ENCODE assay signal across 31 cellular contexts in genomic region chr5:83688321-83688720, GRCh38. TPM values are rescaled to one million over a fixed set of nuclear protein-coding genes. Genes with fewer than 3 reads are reported as not detected.
"Had no signal": no experiment of that assay in that cellular context is flagged by ENCODE, and none has a peak within 500 bp of the region (broad histone marks: within the 10 kb centered on the region; RNA-seq: fewer than 3 reads in every experiment).

No MANE protein-coding gene starts in this region.

- H3K4me1 ChIP-seq: colonic mucosa, esophagus muscularis mucosa, gastrocnemius medialis, heart left ventricle, left ventricle myocardium inferior, lower lobe of right lung, pancreas, right lobe of liver, tibial nerve, upper lobe of left lung had no signal

- H3K36me3 ChIP-seq: colonic mucosa, esophagus muscularis mucosa, gastrocnemius medialis, heart left ventricle, left ventricle myocardium inferior, lower lobe of right lung, neutrophil, pancreas, right lobe of liver, thoracic aorta, tibial nerve, upper lobe of left lung had no signal

- DNase-seq: colonic mucosa; effector CD8-positive, alpha-beta T cell; endodermal cell; foreskin fibroblast; gastrocnemius medialis; heart left ventricle; hippocampal formation; kidney glomerular epithelial cell; left colon; left ventricle myocardium inferior; lower lobe of right lung; mucosa of descending colon; naive B cell; pancreas; right lobe of liver; small intestine; stimulated activated CD4-positive, alpha-beta T cell treated with anti-CD3 and anti-CD28 coated beads, Interleukin-15, amount 100 ng/mL, for 24 hours; stimulated activated CD4-positive, alpha-beta T cell treated with anti-CD3 and anti-CD28 coated beads, Interleukin-2, amount 100 ng/mL, for 48 hours; stimulated activated naive B cell treated with anti-CD40 and anti-IgM and Interleukin-4, amounts not matched to agents 10 μg/mL and 1 μg/mL and 100 μg/mL, for 72 hours; upper lobe of left lung had no signal

- H3K27ac ChIP-seq: colonic mucosa, esophagus muscularis mucosa, gastrocnemius medialis, heart left ventricle, left ventricle myocardium inferior, lower lobe of right lung, neutrophil, pancreas, right lobe of liver, thoracic aorta, tibial nerve, upper lobe of left lung had no signal

- H3K4me1 Mint-ChIP-seq: memory B cell; naive B cell; stimulated activated naive B cell treated with anti-CD40 and anti-IgM and Interleukin-4, amounts not matched to agents 10 μg/mL and 1 μg/mL and 100 μg/mL, for 72 hours had no signal

- H3K27me3 Mint-ChIP-seq: memory B cell had no signal

- ATAC-seq: gastrocnemius medialis; heart left ventricle; left colon; lower lobe of right lung; mucosa of descending colon; natural killer cell treated with Interleukin-12 subunit alpha and Interleukin-12 subunit beta and Interleukin-15 and Interleukin-18, amount 100 ng/mL, for 72 hours; pancreas; right lobe of liver; stimulated activated naive B cell treated with anti-CD40 and anti-IgM and Interleukin-4, amounts not matched to agents 10 μg/mL and 1 μg/mL and 100 μg/mL, for 72 hours had no signal

- H3K9me3 ChIP-seq: colonic mucosa, esophagus muscularis mucosa, gastrocnemius medialis, heart left ventricle, lower lobe of right lung, mucosa of descending colon, neutrophil, pancreas, right lobe of liver, thoracic aorta, tibial nerve, upper lobe of left lung had no signal

- H3K27ac Mint-ChIP-seq: dendritic cell treated with granulocyte-macrophage colony-stimulating factor and Interleukin-4, amounts not matched to agents 40 ng/mL and 50 ng/mL, for 4 days; endodermal cell; memory B cell; naive B cell; natural killer cell treated with Interleukin-12 subunit alpha and Interleukin-12 subunit beta and Interleukin-15 and Interleukin-18, amount 100 ng/mL, for 72 hours; stimulated activated naive B cell treated with anti-CD40 and anti-IgM and Interleukin-4, amounts not matched to agents 10 μg/mL and 1 μg/mL and 100 μg/mL, for 72 hours; stimulated activated naive CD8-positive, alpha-beta T cell treated with anti-CD3 and anti-CD28 coated beads, Interleukin-15, Interleukin-2, amounts not matched to agents 100 ng/mL and 50 ng/mL, for 24 hours had no signal

- H3K36me3 Mint-ChIP-seq: memory B cell; naive B cell; natural killer cell treated with Interleukin-12 subunit alpha and Interleukin-12 subunit beta and Interleukin-15 and Interleukin-18, amount 100 ng/mL, for 72 hours; stimulated activated naive B cell treated with anti-CD40 and anti-IgM and Interleukin-4, amounts not matched to agents 10 μg/mL and 1 μg/mL and 100 μg/mL, for 72 hours had no signal

- H3K27me3 ChIP-seq: colonic mucosa, esophagus muscularis mucosa, gastrocnemius medialis, neutrophil, pancreas, right lobe of liver, tibial nerve, upper lobe of left lung had no signal

- H3K4me3 Mint-ChIP-seq: dendritic cell treated with granulocyte-macrophage colony-stimulating factor and Interleukin-4, amounts not matched to agents 40 ng/mL and 50 ng/mL, for 4 days; endodermal cell; memory B cell; naive B cell; natural killer cell treated with Interleukin-12 subunit alpha and Interleukin-12 subunit beta and Interleukin-15 and Interleukin-18, amount 100 ng/mL, for 72 hours; neural crest cell; stimulated activated naive B cell treated with anti-CD40 and anti-IgM and Interleukin-4, amounts not matched to agents 10 μg/mL and 1 μg/mL and 100 μg/mL, for 72 hours; stimulated activated naive CD8-positive, alpha-beta T cell treated with anti-CD3 and anti-CD28 coated beads, Interleukin-15, Interleukin-2, amounts not matched to agents 100 ng/mL and 50 ng/mL, for 24 hours had no signal

- H3K9me3 Mint-ChIP-seq: dendritic cell treated with granulocyte-macrophage colony-stimulating factor and Interleukin-4, amounts not matched to agents 40 ng/mL and 50 ng/mL, for 4 days; endodermal cell; stimulated activated naive B cell treated with anti-CD40 and anti-IgM and Interleukin-4, amounts not matched to agents 10 μg/mL and 1 μg/mL and 100 μg/mL, for 72 hours; stimulated activated naive CD8-positive, alpha-beta T cell treated with anti-CD3 and anti-CD28 coated beads, Interleukin-15, Interleukin-2, amounts not matched to agents 100 ng/mL and 50 ng/mL, for 24 hours had no signal

- H3K4me3 ChIP-seq: colonic mucosa, esophagus muscularis mucosa, gastrocnemius medialis, heart left ventricle, left ventricle myocardium inferior, lower lobe of right lung, mucosa of descending colon, pancreas, right lobe of liver, thoracic aorta, tibial nerve, upper lobe of left lung had no signal

RNA-seq across cellular contexts. Expression of gene HAPLN1, which starts 32.3 kb away (rescaled TPM):
- total RNA-seq: epithelial cell of proximal tubule; gastrocnemius medialis; natural killer cell treated with Interleukin-12 subunit alpha and Interleukin-12 subunit beta and Interleukin-15 and Interleukin-18, amount 100 ng/mL, for 72 hours; omental fat pad; pancreas; tibial nerve had no signal
